ENCODE assay signal across 8 cellular contexts in the genomic region with DNA sequence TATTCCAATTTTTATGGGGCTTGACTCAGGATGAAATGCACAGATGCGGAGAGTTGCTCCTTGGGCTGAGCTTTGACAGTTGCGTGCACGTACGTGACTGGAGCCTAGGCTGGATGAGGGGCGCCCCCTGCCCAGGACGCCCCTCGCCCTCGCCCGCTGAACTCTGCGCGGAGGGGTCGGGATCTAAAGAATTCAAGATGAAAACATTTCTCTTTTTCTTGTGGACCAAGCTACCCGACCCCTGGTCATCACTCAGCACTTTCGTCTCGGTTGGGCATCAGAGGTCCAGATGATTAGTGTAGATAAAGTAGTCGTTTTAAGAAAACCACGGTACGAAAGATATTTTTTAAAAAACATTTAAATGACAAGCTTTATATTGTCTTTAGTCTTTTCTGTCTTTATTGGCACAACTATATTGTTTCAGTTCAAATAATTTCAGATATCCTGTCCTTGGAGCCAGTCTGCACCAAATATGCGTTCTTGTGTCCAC. TPM values are rescaled to one million over a fixed set of nuclear protein-coding genes. Genes with fewer than 3 reads are reported as not detected.
DNase-seq lines count a peak whose midpoint lies in the region; ATAC-seq and TF ChIP-seq lines count a peak whose summit lies in the region.

No MANE protein-coding gene starts in this region.

- H3K27me3 Mint-ChIP-seq in T-helper 17 cell: peaks cover 10% of the 10 kb centered on the region

- in situ Hi-C loops in GM23248 (cut with MboI): no loop called here
- in situ Hi-C loops in gastrocnemius medialis (cut with MboI; ENCODE audit: low sequenced_read_pairs in 4 of 4): loop anchor here in 1 of 4 donors (25.0 kb wide), 1 partner anchor 199 kb away; no protein-coding TSS in a partner anchor

- no peaks in the 10 kb centered on the region for H3K36me3 ChIP-seq in BLaER1 treated with 17β-estradiol and CSF1 and Interleukin-3, amounts not matched to agents 10 nM and 100 nM
- H3K36me3 ChIP-seq in GM23248 (ENCODE audit: low read depth): no peaks in the 10 kb centered on the region
- no peaks in the 10 kb centered on the region for H3K36me3 ChIP-seq in gastrocnemius medialis

- DNase-seq in GM23248 (no peak), T-helper 17 cell (no peak), foreskin fibroblast (no peak), gastrocnemius medialis (no peak), NOMO-1 treated with DMSO at 0.1 percent for 48 hours (lab: John Stamatoyannopoulos, UW; ENCODE audit: unreplicated experiment) (no peak), T-helper 9 cell (no peak)

- H3K4me3 Mint-ChIP-seq in T-helper 17 cell: peak overlapping the region; percentile 96

- H3K9me3 ChIP-seq in BLaER1 treated with 17β-estradiol and CSF1 and Interleukin-3, amounts not matched to agents 10 nM and 100 nM (replicated peaks in 1 of 11): peaks cover 0 to 8% (median 4%) of the 10 kb centered on the region in 11 experiments; a peak in 6 of 22 replicates
- H3K9me3 ChIP-seq in GM23248 (ENCODE audit: low read depth) (no peaks in the 10 kb centered on the region), T-helper 17 cell (ENCODE audit: control insufficient read depth, low read length, poor library complexity, severe bottlenecking) (no peaks in the 10 kb centered on the region), gastrocnemius medialis (no peaks in the 10 kb centered on the region)

- peaks cover 26% of the 10 kb centered on the region for H3K4me1 Mint-ChIP-seq in T-helper 17 cell

- peaks cover 0 to 5% (median 0%) of the 10 kb centered on the region in 10 experiments; a peak in 3 of 20 replicates for H3K4me1 ChIP-seq in BLaER1 treated with 17β-estradiol and CSF1 and Interleukin-3, amounts not matched to agents 10 nM and 100 nM
- H3K4me1 ChIP-seq in GM23248 (ENCODE audit: insufficient read depth) (no peaks in the 10 kb centered on the region), gastrocnemius medialis (peaks cover 8 to 12% of the 10 kb centered on the region in 2 donors)

- peak overlapping the region; percentile 55 to 84 (median 78) for H3K4me2 ChIP-seq in BLaER1 treated with 17β-estradiol and CSF1 and Interleukin-3, amounts not matched to agents 10 nM and 100 nM
- peak overlapping the region; percentile 91 for H3K4me2 ChIP-seq in GM23248 (ENCODE audit: unreplicated experiment)

- peak overlapping the region; percentile 89 for H3K27ac Mint-ChIP-seq in T-helper 17 cell

- no peak for TF ChIP-seq POLR2A in gastrocnemius medialis (IDR thresholded peaks at IDR 0.05)

- peaks cover 49% of the 10 kb centered on the region for H3K79me2 ChIP-seq in GM23248 (ENCODE audit: insufficient read depth)

- H3F3A ChIP-seq in GM23248 (ENCODE audit: insufficient read depth): no peaks in the 10 kb centered on the region

- H4K20me1 ChIP-seq in BLaER1 treated with 17β-estradiol and CSF1 and Interleukin-3, amounts not matched to agents 10 nM and 100 nM: no peaks in the 10 kb centered on the region
- no peaks in the 10 kb centered on the region for H4K20me1 ChIP-seq in GM23248 (ENCODE audit: insufficient read depth)

- H3K36me3 Mint-ChIP-seq in T-helper 17 cell (ENCODE audit: low read depth): peaks cover 8% of the 10 kb centered on the region

- H3K4me3 ChIP-seq in BLaER1 treated with 17β-estradiol and CSF1 and Interleukin-3, amounts not matched to agents 10 nM and 100 nM: peak overlapping the region; percentile 64 to 78 (median 74)
- H3K4me3 ChIP-seq in GM23248 (peak overlapping the region; percentile 84), foreskin fibroblast (ENCODE audit: low read depth in 1 of 2, low read length in 2 of 2) (peak overlapping the region; percentile 75 to 76), gastrocnemius medialis (peak overlapping the region; percentile 63 to 83 (median 73))

- TF ChIP-seq CTCF in foreskin fibroblast (IDR thresholded peaks at IDR 0.05; ENCODE audit: low read depth, low read length) (no peak), gastrocnemius medialis (IDR thresholded peaks at IDR 0.05 in 4 of 5, conservative IDR thresholded peaks at IDR 0.05 in 1 of 5) (no peak)

- H3K27ac ChIP-seq in BLaER1 treated with 17β-estradiol and CSF1 and Interleukin-3, amounts not matched to agents 10 nM and 100 nM: peak overlapping the region in 8 of 11 experiments; percentile 64 to 82 (median 75); a peak in 12 of 22 replicates
- peak overlapping the region; percentile 66 for H3K27ac ChIP-seq in GM23248
- H3K27ac ChIP-seq in gastrocnemius medialis: peak overlapping the region; percentile 45 to 76 (median 68)

- H3K27me3 ChIP-seq in BLaER1 treated with 17β-estradiol and CSF1 and Interleukin-3, amounts not matched to agents 10 nM and 100 nM: no peaks in the 10 kb centered on the region
- H3K27me3 ChIP-seq in GM23248 (replicated peaks; ENCODE audit: insufficient read depth) (no peaks in the 10 kb centered on the region), gastrocnemius medialis (no peaks in the 10 kb centered on the region)

- 4% methylated on average over 19 of the region's 19 CpGs for WGBS in GM23248 (ENCODE audit: low coverage in 1 of 2, low lambda C conversion rate in 2 of 2, missing lambda C conversion rate in 2 of 2), 2 experiments

- H3K9me2 ChIP-seq in GM23248 (ENCODE audit: insufficient read depth): no peaks in the 10 kb centered on the region

- H2AFZ ChIP-seq in GM23248: peak overlapping the region; percentile 78

- intact Hi-C loops in gastrocnemius medialis (cut with DNase I; ENCODE audit: low total_unique reads): loop anchor here (2.0 to 5.0 kb wide), 2 partner anchors 82 to 301 kb away; a partner anchor contains a TSS

- peak overlapping the region; percentile 75 to 85 (median 80) for H3K9ac ChIP-seq in BLaER1 treated with 17β-estradiol and CSF1 and Interleukin-3, amounts not matched to agents 10 nM and 100 nM
- peak overlapping the region; percentile 90 for H3K9ac ChIP-seq in GM23248

- no peak for ATAC-seq in T-helper 17 cell
- ATAC-seq in gastrocnemius medialis: peak in 1 of 2 donors; percentile 6
- ATAC-seq in HG02852 (IDR thresholded peaks at IDR 0.05; ENCODE audit: unreplicated experiment): no peak

RNA-seq across cellular contexts. Expression of a gene that starts 0.7 kb away (rescaled TPM):
- total RNA-seq in GM23248 (2014; rRNA removed; shearing (Covaris generic)): 64.6 and 73.3 TPM in 2 replicates
- 77.7 and 79.8 TPM in 2 replicates for polyA plus RNA-seq in GM23248 (2016; fragmentation: Nextera tagmentation; extraction: Ambion mirVana)
- total RNA-seq in T-helper 17 cell (10 to 100 TPM; 20.5 to 22.8 TPM), gastrocnemius medialis (10 to 100 TPM; 18.0 to 33.0 (median 26.5) TPM)

RNA-seq across cellular contexts. Expression of a gene that starts 21.4 kb away (rescaled TPM):
- 54.9 and 115 TPM in 2 replicates for total RNA-seq in GM23248 (2014; rRNA removed; shearing (Covaris generic))
- polyA plus RNA-seq in GM23248 (2016; fragmentation: Nextera tagmentation; extraction: Ambion mirVana): 142 and 148 TPM in 2 replicates
- total RNA-seq in T-helper 17 cell: 10 to 100 TPM; 51.7 to 55.6 TPM
- total RNA-seq in gastrocnemius medialis: 100 to 1,000 TPM; 203 to 374 (median 286) TPM
